4 cellular contexts compared by ENCODE assay signal in the genomic region with DNA sequence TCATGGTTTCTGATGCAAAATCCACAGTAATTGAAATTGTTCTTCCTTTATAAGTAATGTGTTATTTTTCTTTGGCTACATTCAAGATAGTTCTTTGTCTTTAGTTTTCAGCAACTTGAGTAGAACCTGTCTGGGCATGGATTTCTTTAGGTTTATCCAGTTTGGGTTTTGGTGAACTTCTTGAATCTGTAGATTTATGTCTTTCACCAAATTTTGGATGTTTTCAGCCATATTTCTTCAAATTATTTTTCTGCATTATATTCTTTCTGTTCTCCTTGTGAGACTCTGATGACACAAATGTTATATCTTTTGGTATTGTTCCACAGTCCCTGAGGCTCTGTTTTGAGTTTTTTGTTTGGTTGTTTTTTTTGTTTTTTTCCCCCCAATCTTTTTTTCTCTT.
"Had no signal": no experiment of that assay in that cellular context is flagged by ENCODE, and none has a peak within 500 bp of the region (broad histone marks: within the 10 kb centered on the region; RNA-seq: fewer than 3 reads in every experiment).

No MANE protein-coding gene starts in this region.

- H3K27ac ChIP-seq: HL-60, KMS-11 had no signal

- H3K4me3 ChIP-seq: K562 had no signal

- ATAC-seq: HepG2, K562 had no signal
